8 cellular contexts compared by ENCODE assay signal in genomic region chr16:49755291-49755611, GRCh38.
DNase-seq lines count a peak whose midpoint lies in the region; ATAC-seq and TF ChIP-seq lines count a peak whose summit lies in the region.

No MANE protein-coding gene starts in this region.

- in situ Hi-C loops in GM13977 (cut with MboI; ENCODE audit: low pct_unique_long_range_greater_than_20kb, low sequenced_read_pairs, unreplicated experiment), result no loop called here

- H3K4me1 ChIP-seq in heart right ventricle, result peaks cover 3 to 51% (median 40%) of the 10 kb centered on the region in 9 donors
- H3K4me1 ChIP-seq in prostate gland (replicated peaks), result no peaks in the 10 kb centered on the region

- H3K27ac ChIP-seq in heart right ventricle (peak overlapping the region; percentile 43 to 90 (median 84)), prostate gland (peak overlapping the region; percentile 37 to 42)

- TF ChIP-seq CTCF in GM13977 (IDR thresholded peaks at IDR 0.05; ENCODE audit: extremely low read depth, insufficient read depth, missing control alignments) (peak; percentile 16), heart right ventricle (IDR thresholded peaks at IDR 0.05) (peak; percentile 20 to 74 (median 51)), prostate gland (IDR thresholded peaks at IDR 0.05) (peak in 3 of 4 experiments; percentile 24 to 46 (median 45))

- TF ChIP-seq POLR2A in prostate gland (IDR thresholded peaks at IDR 0.05), result no peak

- H3K27me3 ChIP-seq in heart right ventricle (peaks cover 0 to 13% (median 0%) of the 10 kb centered on the region in 7 donors), prostate gland (replicated peaks; ENCODE audit: insufficient read depth) (no peaks in the 10 kb centered on the region)

- no peaks in the 10 kb centered on the region for H3K9me3 ChIP-seq in heart right ventricle
- no peaks in the 10 kb centered on the region for H3K9me3 ChIP-seq in prostate gland

- no peaks in the 10 kb centered on the region for H3K36me3 ChIP-seq in heart right ventricle
- no peaks in the 10 kb centered on the region for H3K36me3 ChIP-seq in prostate gland

- 4 to 6% methylated on average over 11 of the region's 11 CpGs for WGBS in heart right ventricle, 2 donors
- WGBS in prostate gland, result 2% methylated on average over 11 of the region's 11 CpGs

- H3K4me3 ChIP-seq in heart right ventricle (peak overlapping the region in 9 of 10 donors; percentile 30 to 56 (median 44)), prostate gland (peak overlapping the region; percentile 14 to 18)

- ATAC-seq in heart right ventricle, result peak; percentile 51 to 89 (median 77)
- no peak for ATAC-seq in HG03442 (IDR thresholded peaks at IDR 0.05; ENCODE audit: unreplicated experiment)
- ATAC-seq in HG03460 (IDR thresholded peaks at IDR 0.05; ENCODE audit: unreplicated experiment), result no peak
- ATAC-seq in GM18519 (IDR thresholded peaks at IDR 0.05; ENCODE audit: low FRiP score, unreplicated experiment), result no peak

- DNase-seq in GM13977 (ENCODE audit: low spot score) (no peak), SKM-1 treated with dmso at 0.1 percent for 144 hours (lab: John Stamatoyannopoulos, UW; ENCODE audit: unreplicated experiment) (peak; percentile 54), heart right ventricle (peak in 1 of 2 donors; percentile 30), prostate gland (ENCODE audit: low spot score) (peak; percentile 16), DMS153 treated with DMSO at 0.1 percent for 48 hours (lab: John Stamatoyannopoulos, UW; ENCODE audit: unreplicated experiment) (no peak)

- intact Hi-C loops in heart right ventricle (cut with DNase I) (loop anchor here in 7 of 10 donors (2.0 to 10.0 kb wide), 8 partner anchors 22 to 260 kb away; partner anchors contain the start of gene ZNF423 (in 4 of the 7)), prostate gland (cut with DNase I) (loop anchor here (5.0 kb wide), 2 partner anchors 148 to 263 kb away; no protein-coding TSS in a partner anchor)

Comparison
In these comparisons a context has a peak if more than half of its experiments do, and no peak if none do; other contexts are left out.
1. DNase-seq: peak in SKM-1 treated with dmso at 0.1 percent for 144 hours (single experiment) and prostate gland (single experiment); none in GM13977 (single experiment) and DMS153 treated with DMSO at 0.1 percent for 48 hours (single experiment).
2. ATAC-seq: peak in heart right ventricle (8 of 8); none in HG03442 (single experiment), HG03460 (single experiment) and GM18519 (single experiment).
3. Peak in every context shown above with its lines, with median percentiles within 50 percentile points of each other: CTCF ChIP-seq.